ENCODE assay signal across 22 cellular contexts in the genomic region with DNA sequence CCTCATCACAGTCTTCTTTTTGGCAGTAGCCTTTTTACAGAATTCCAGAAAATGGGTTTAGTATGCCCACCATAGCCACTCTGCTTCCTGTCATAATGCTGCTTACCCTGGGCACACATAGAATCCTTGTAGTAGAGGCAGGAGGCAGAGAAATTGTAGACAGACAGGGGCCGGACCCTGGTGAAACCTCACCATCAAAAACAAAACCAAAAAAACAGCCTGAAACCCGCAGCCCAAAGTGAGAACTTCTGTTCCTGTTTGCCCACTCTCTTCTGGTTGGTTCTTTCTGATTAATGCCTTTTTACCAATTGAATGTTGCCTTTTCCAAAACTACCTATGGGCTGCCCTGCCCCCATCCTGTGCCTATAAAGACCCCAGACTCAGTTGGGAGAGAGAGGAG.
DNase-seq lines count a peak whose midpoint lies in the region; ATAC-seq, FAIRE-seq and TF ChIP-seq lines count a peak whose summit lies in the region.
"Had no signal": no experiment of that assay in that cellular context is flagged by ENCODE, and none has a peak within 500 bp of the region (broad histone marks: within the 10 kb centered on the region; RNA-seq: fewer than 3 reads in every experiment).

No MANE protein-coding gene starts in this region.

- no peak overlapping the region for H3K4me3 ChIP-seq in KMS-11 (IDR thresholded peaks at IDR 0.05; ENCODE audit: insufficient read depth, low read depth, low read length)
- no peak overlapping the region for H3K4me3 ChIP-seq in prostate gland
- H3K4me3 ChIP-seq: BLaER1 treated with 17β-estradiol and CSF1 and Interleukin-3, amounts not matched to agents 10 nM and 100 nM; esophagus squamous epithelium; left ventricle myocardium inferior; neural progenitor cell; spleen; testis had no signal

- H3K4me1 Mint-ChIP-seq in T-helper 17 cell = peaks cover 18% of the 10 kb centered on the region

- peaks cover 2% of the 10 kb centered on the region for H3K36me3 Mint-ChIP-seq in T-helper 17 cell (ENCODE audit: low read depth)

- no peaks in the 10 kb centered on the region for H3K79me2 ChIP-seq in KMS-11 (ENCODE audit: insufficient read depth, low read depth)

- peak overlapping the region; percentile 50 for H3K4me2 ChIP-seq in KMS-11
- H3K4me2 ChIP-seq: BLaER1 treated with 17β-estradiol and CSF1 and Interleukin-3, amounts not matched to agents 10 nM and 100 nM; neural progenitor cell had no signal

- TF ChIP-seq POLR2A in GM12892 (IDR thresholded peaks at IDR 0.05; ENCODE audit: low read depth, low read length) (no peak), prostate gland (IDR thresholded peaks at IDR 0.05) (no peak)

- DNase-seq in GM12892 (ENCODE audit: insufficient read length) (no peak), globus pallidus (ENCODE audit: low spot score) (no peak), prostate gland (ENCODE audit: low spot score) (no peak), T-helper 17 cell (no peak)
- DNase-seq: activated B cell treated with CpG ODN at 0.5 μM for 24 hours; activated CD8-positive, alpha-beta T cell treated with anti-CD3 and anti-CD28 coated beads, Interleukin-2, amount 10 ng/mL, durations not matched to agents 7 days and 5 days; activated T-cell treated with anti-CD3 and anti-CD28 coated beads, Interleukin-2, amount 50 U/mL, for 48 hours; effector memory CD4-positive, alpha-beta T cell; esophagus squamous epithelium; left ventricle myocardium inferior; NCI-H1436 treated with DMSO at 0.1 percent for 48 hours; NCI-H774; PC-3; spleen; testis had no signal

- peaks cover 25% of the 10 kb centered on the region for H3K4me1 ChIP-seq in KMS-11 (ENCODE audit: low read depth, poor library complexity, severe bottlenecking)
- no peaks in the 10 kb centered on the region for H3K4me1 ChIP-seq in prostate gland (replicated peaks)
- H3K4me1 ChIP-seq: esophagus squamous epithelium, left ventricle myocardium inferior, spleen, testis had no signal

- intact Hi-C loops in prostate gland (cut with DNase I) = no loop called here

- no peak overlapping the region for H2AFZ ChIP-seq in KMS-11 (ENCODE audit: low read depth)
- H2AFZ ChIP-seq: neural progenitor cell had no signal

- H3K9ac ChIP-seq in KMS-11 = no peak overlapping the region
- H3K9ac ChIP-seq: BLaER1 treated with 17β-estradiol and CSF1 and Interleukin-3, amounts not matched to agents 10 nM and 100 nM; neural progenitor cell had no signal

- no peaks in the 10 kb centered on the region for H3K27me3 ChIP-seq in KMS-11 (ENCODE audit: insufficient read depth, low read depth)
- H3K27me3 ChIP-seq in prostate gland (replicated peaks; ENCODE audit: insufficient read depth) = no peaks in the 10 kb centered on the region
- H3K27me3 ChIP-seq: BLaER1 treated with 17β-estradiol and CSF1 and Interleukin-3, amounts not matched to agents 10 nM and 100 nM; esophagus squamous epithelium; neural progenitor cell; spleen; testis had no signal

- TF ChIP-seq CTCF in KMS-11 (conservative IDR thresholded peaks at IDR 0.05; ENCODE audit: low read depth, low read length) = no peak
- no peak for TF ChIP-seq CTCF in prostate gland (IDR thresholded peaks at IDR 0.05)

- H3K9me3 ChIP-seq in prostate gland = no peaks in the 10 kb centered on the region
- H3K9me3 ChIP-seq in T-helper 17 cell (ENCODE audit: control insufficient read depth, low read length, poor library complexity, severe bottlenecking) = no peaks in the 10 kb centered on the region
- H3K9me3 ChIP-seq: esophagus squamous epithelium, testis had no signal

- H3K27ac ChIP-seq in KMS-11 (peak overlapping the region; percentile 29; the same call in 1 of the 2 replicates), prostate gland (no peak overlapping the region)
- H3K27ac ChIP-seq: BLaER1 treated with 17β-estradiol and CSF1 and Interleukin-3, amounts not matched to agents 10 nM and 100 nM; esophagus squamous epithelium; left ventricle myocardium inferior; neural progenitor cell; spleen; testis had no signal

- no peaks in the 10 kb centered on the region for H3K27me3 Mint-ChIP-seq in T-helper 17 cell
- H3K27me3 Mint-ChIP-seq: activated B cell treated with CpG ODN at 0.5 μM for 24 hours; activated naive CD8-positive, alpha-beta T cell had no signal

- WGBS in prostate gland = 96% methylated on average over 2 of the region's 2 CpGs

- ATAC-seq in GM19452 (IDR thresholded peaks at IDR 0.05; ENCODE audit: unreplicated experiment) = peak; percentile 55
- peak; percentile 66 for ATAC-seq in HG02642 (IDR thresholded peaks at IDR 0.05; ENCODE audit: poor library complexity, unreplicated experiment)
- no peak for ATAC-seq in T-helper 17 cell
- no peak for ATAC-seq in GM19023 (IDR thresholded peaks at IDR 0.05; ENCODE audit: unreplicated experiment)
- ATAC-seq: activated CD8-positive, alpha-beta T cell treated with anti-CD3 and anti-CD28 coated beads, Interleukin-2, amount 10 ng/mL, durations not matched to agents 7 days and 5 days; PC-3 had no signal

- H4K20me1 ChIP-seq in KMS-11 (ENCODE audit: insufficient read depth) = no peaks in the 10 kb centered on the region

- FAIRE-seq in GM12892 (lab: Jason Lieb, UNC) = peak; percentile 9

- no peak overlapping the region for H3K4me3 Mint-ChIP-seq in T-helper 17 cell
- H3K4me3 Mint-ChIP-seq: activated B cell treated with CpG ODN at 0.5 μM for 24 hours; activated CD8-positive, alpha-beta T cell treated with anti-CD3 and anti-CD28 coated beads, Interleukin-2, amount 10 ng/mL, durations not matched to agents 7 days and 5 days; activated naive CD8-positive, alpha-beta T cell; neural progenitor cell had no signal

- H3K27ac Mint-ChIP-seq in T-helper 17 cell = no peak overlapping the region
- H3K27ac Mint-ChIP-seq: activated B cell treated with CpG ODN at 0.5 μM for 24 hours; activated CD8-positive, alpha-beta T cell treated with anti-CD3 and anti-CD28 coated beads, Interleukin-2, amount 10 ng/mL, durations not matched to agents 7 days and 5 days; activated naive CD8-positive, alpha-beta T cell; neural progenitor cell had no signal

- H3K36me3 ChIP-seq in KMS-11 (ENCODE audit: insufficient read depth) = no peaks in the 10 kb centered on the region
- no peaks in the 10 kb centered on the region for H3K36me3 ChIP-seq in prostate gland
- H3K36me3 ChIP-seq: left ventricle myocardium inferior, neural progenitor cell had no signal

Comparison
In these comparisons a context has a peak if more than half of its experiments do, and no peak if none do; other contexts are left out.
1. ATAC-seq: peak in GM19452 (single experiment) and HG02642 (single experiment); none in T-helper 17 cell (single experiment) and GM19023 (single experiment).